ENCODE assay signal across 1 cellular context in genomic region chr9:134299883-134300282, GRCh38.
TF ChIP-seq lines count a peak whose summit lies in the region.

No MANE protein-coding gene starts in this region.

TF ChIP-seq in HepG2, 621 proteins besides CTCF, POLR2A, EP300 and RAD21:
- TF ChIP-seq ZNF891 (CRISPR knock-in tag; IDR thresholded peaks at IDR 0.05): no peak
- no peak for TF ChIP-seq SNAI1 (CRISPR knock-in tag; IDR thresholded peaks at IDR 0.05; ENCODE audit: borderline replicate concordance)
- no peak for TF ChIP-seq ZNF225 (CRISPR knock-in tag; IDR thresholded peaks at IDR 0.05)
- TF ChIP-seq, protein P1, sequence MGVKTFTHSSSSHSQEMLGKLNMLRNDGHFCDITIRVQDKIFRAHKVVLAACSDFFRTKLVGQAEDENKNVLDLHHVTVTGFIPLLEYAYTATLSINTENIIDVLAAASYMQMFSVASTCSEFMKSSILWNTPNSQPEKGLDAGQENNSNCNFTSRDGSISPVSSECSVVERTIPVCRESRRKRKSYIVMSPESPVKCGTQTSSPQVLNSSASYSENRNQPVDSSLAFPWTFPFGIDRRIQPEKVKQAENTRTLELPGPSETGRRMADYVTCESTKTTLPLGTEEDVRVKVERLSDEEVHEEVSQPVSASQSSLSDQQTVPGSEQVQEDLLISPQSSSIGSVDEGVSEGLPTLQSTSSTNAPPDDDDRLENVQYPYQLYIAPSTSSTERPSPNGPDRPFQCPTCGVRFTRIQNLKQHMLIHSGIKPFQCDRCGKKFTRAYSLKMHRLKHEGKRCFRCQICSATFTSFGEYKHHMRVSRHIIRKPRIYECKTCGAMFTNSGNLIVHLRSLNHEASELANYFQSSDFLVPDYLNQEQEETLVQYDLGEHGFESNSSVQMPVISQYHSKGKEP (CRISPR knock-in tag; IDR thresholded peaks at IDR 0.05): no peak
- no peak for TF ChIP-seq BCL6 (CRISPR knock-in tag; IDR thresholded peaks at IDR 0.05)
- TF ChIP-seq ATF1 (CRISPR knock-in tag; IDR thresholded peaks at IDR 0.05): no peak
- no peak for TF ChIP-seq ZGPAT (CRISPR knock-in tag; IDR thresholded peaks at IDR 0.05)
- TF ChIP-seq ARNT2 (CRISPR knock-in tag; IDR thresholded peaks at IDR 0.05; ENCODE audit: low read depth): no peak
- no peak for TF ChIP-seq SSRP1 (CRISPR knock-in tag; IDR thresholded peaks at IDR 0.05)
- TF ChIP-seq HMG20A (CRISPR knock-in tag; IDR thresholded peaks at IDR 0.05; ENCODE audit: borderline replicate concordance): no peak
- TF ChIP-seq KLF9 (CRISPR knock-in tag; IDR thresholded peaks at IDR 0.05; ENCODE audit: low read depth): no peak
- TF ChIP-seq NFIC (IDR thresholded peaks at IDR 0.05; ENCODE audit: low read length): no peak
- no peak for TF ChIP-seq HOXA5 (CRISPR knock-in tag; IDR thresholded peaks at IDR 0.05)
- TF ChIP-seq MBNL3 (CRISPR knock-in tag; conservative IDR thresholded peaks at IDR 0.05): no peak
- TF ChIP-seq KMT2A (CRISPR knock-in tag; IDR thresholded peaks at IDR 0.05): no peak
- no peak for TF ChIP-seq FOXC1 (CRISPR knock-in tag; IDR thresholded peaks at IDR 0.05; ENCODE audit: borderline replicate concordance)
- TF ChIP-seq, protein P2, sequence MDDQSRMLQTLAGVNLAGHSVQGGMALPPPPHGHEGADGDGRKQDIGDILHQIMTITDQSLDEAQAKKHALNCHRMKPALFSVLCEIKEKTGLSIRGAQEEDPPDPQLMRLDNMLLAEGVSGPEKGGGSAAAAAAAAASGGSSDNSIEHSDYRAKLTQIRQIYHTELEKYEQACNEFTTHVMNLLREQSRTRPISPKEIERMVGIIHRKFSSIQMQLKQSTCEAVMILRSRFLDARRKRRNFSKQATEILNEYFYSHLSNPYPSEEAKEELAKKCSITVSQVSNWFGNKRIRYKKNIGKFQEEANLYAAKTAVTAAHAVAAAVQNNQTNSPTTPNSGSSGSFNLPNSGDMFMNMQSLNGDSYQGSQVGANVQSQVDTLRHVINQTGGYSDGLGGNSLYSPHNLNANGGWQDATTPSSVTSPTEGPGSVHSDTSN (CRISPR knock-in tag; IDR thresholded peaks at IDR 0.05; ENCODE audit: borderline replicate concordance): no peak
- TF ChIP-seq ZNF333 (CRISPR knock-in tag; IDR thresholded peaks at IDR 0.05; ENCODE audit: borderline replicate concordance): no peak
- TF ChIP-seq STAT5B (CRISPR knock-in tag; IDR thresholded peaks at IDR 0.05): no peak
- no peak for TF ChIP-seq SALL2 (CRISPR knock-in tag; IDR thresholded peaks at IDR 0.05)
